ENCODE assay signal across 1 cellular context in the genomic region with DNA sequence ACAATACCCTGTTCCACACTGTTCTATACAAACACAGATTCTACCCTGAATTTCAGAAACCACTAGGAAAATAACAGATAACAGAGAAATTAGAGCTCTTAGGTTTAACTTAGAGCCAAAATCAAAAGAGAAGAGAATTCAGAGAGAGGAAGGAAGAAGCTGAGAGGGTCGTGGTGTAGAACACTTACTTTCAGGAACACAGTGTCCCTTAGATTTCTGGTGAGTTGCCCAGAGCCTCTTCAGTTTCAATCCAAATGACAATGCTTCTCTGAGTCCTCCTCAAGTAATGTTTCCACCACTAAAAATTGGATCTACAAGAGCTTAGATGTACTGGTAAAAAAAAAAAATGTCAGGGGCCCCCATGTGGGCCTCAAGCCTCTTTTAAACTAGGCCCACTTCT.
TF ChIP-seq lines count a peak whose summit lies in the region.

No MANE protein-coding gene starts in this region.

TF ChIP-seq in GM12878, 131 proteins besides CTCF, POLR2A, EP300 and RAD21 (continued from another document):
- TF ChIP-seq CBFB (IDR thresholded peaks at IDR 0.05; ENCODE audit: low read depth) (no peak), NR2F1 (conservative IDR thresholded peaks at IDR 0.05) (no peak), TBL1XR1 (IDR thresholded peaks at IDR 0.05; ENCODE audit: low read depth, low read length) (no peak), ESRRA (IDR thresholded peaks at IDR 0.05; ENCODE audit: low read length) (no peak), ZBTB4 (CRISPR knock-in tag; IDR thresholded peaks at IDR 0.05) (no peak), STAT3 (IDR thresholded peaks at IDR 0.05; ENCODE audit: low read depth, low read length) (no peak)
